Comparison of ENCODE assay signal across 25 cellular contexts in genomic region chr17:6019959-6020358, GRCh38. TPM values are rescaled to one million over a fixed set of nuclear protein-coding genes. Genes with fewer than 3 reads are reported as not detected.
DNase-seq lines count a peak whose midpoint lies in the region; ATAC-seq and TF ChIP-seq lines count a peak whose summit lies in the region.
"Had no signal": no experiment of that assay in that cellular context is flagged by ENCODE, and none has a peak within 500 bp of the region (broad histone marks: within the 10 kb centered on the region; RNA-seq: fewer than 3 reads in every experiment).

No MANE protein-coding gene starts in this region.

- no peaks in the 10 kb centered on the region for H3K9me3 Mint-ChIP-seq in activated T-helper 17 cell treated with anti-CD3 and anti-CD28 coated beads, Interleukin-2, amount 50 U/mL, for 72 hours
- H3K9me3 Mint-ChIP-seq in stimulated activated memory B cell treated with anti-CD40 and anti-IgM and Interleukin-4, amounts not matched to agents 10 μg/mL and 1 μg/mL and 100 μg/mL, for 72 hours, result peaks cover 3% of the 10 kb centered on the region
- H3K9me3 Mint-ChIP-seq: activated B cell treated with CpG ODN at 0.5 μM for 24 hours; activated naive CD8-positive, alpha-beta T cell treated with anti-CD3 and anti-CD28 coated beads, Interleukin-2, amount 10 ng/mL, durations not matched to agents 7 days and 5 days; memory B cell had no signal

- peak; percentile 37 for DNase-seq in stimulated activated CD4-positive, alpha-beta T cell treated with anti-CD3 and anti-CD28 coated beads, Interleukin-15, amount 100 ng/mL, for 24 hours
- DNase-seq in stimulated activated CD4-positive, alpha-beta T cell treated with anti-CD3 and anti-CD28 coated beads, Interleukin-4, amount 100 ng/mL, for 24 hours, result no peak
- DNase-seq in fibroblast of mammary gland (ENCODE audit: low read depth) (peak; percentile 4), activated gamma-delta T cell treated with Interleukin-2 at 50 U/mL for 16 hours (no peak), NCI-H2107 (lab: John Stamatoyannopoulos, UW) (no peak)
- DNase-seq: activated B cell treated with CpG ODN at 0.5 μM for 24 hours; activated naive CD8-positive, alpha-beta T cell treated with anti-CD3 and anti-CD28 coated beads, Interleukin-2, amount 10 ng/mL, durations not matched to agents 7 days and 5 days; colonic mucosa; COR-L47; effector memory CD4-positive, alpha-beta T cell; glutamatergic neuron; HCEC 1CT; left lung; NCI-H1930; NCI-H524 treated with DMSO at 0.1 percent for 48 hours; OCI-M1; ovary; small intestine; T-helper 1 cell had no signal

- no peak overlapping the region for H3K27ac Mint-ChIP-seq in activated T-helper 17 cell treated with anti-CD3 and anti-CD28 coated beads, Interleukin-2, amount 50 U/mL, for 72 hours
- H3K27ac Mint-ChIP-seq in stimulated activated memory B cell treated with anti-CD40 and anti-IgM and Interleukin-4, amounts not matched to agents 10 μg/mL and 1 μg/mL and 100 μg/mL, for 72 hours, result peak overlapping the region; percentile 19
- H3K27ac Mint-ChIP-seq: activated B cell treated with CpG ODN at 0.5 μM for 24 hours; activated naive CD8-positive, alpha-beta T cell treated with anti-CD3 and anti-CD28 coated beads, Interleukin-2, amount 10 ng/mL, durations not matched to agents 7 days and 5 days; memory B cell had no signal

- H3K36me3 Mint-ChIP-seq in activated T-helper 17 cell treated with anti-CD3 and anti-CD28 coated beads, Interleukin-2, amount 50 U/mL, for 72 hours (ENCODE audit: low read depth), result no peaks in the 10 kb centered on the region
- no peaks in the 10 kb centered on the region for H3K36me3 Mint-ChIP-seq in stimulated activated memory B cell treated with anti-CD40 and anti-IgM and Interleukin-4, amounts not matched to agents 10 μg/mL and 1 μg/mL and 100 μg/mL, for 72 hours
- H3K36me3 Mint-ChIP-seq: activated naive CD8-positive, alpha-beta T cell treated with anti-CD3 and anti-CD28 coated beads, Interleukin-2, amount 10 ng/mL, durations not matched to agents 7 days and 5 days; memory B cell had no signal

- peak; percentile 32 for ATAC-seq in activated T-helper 17 cell treated with anti-CD3 and anti-CD28 coated beads, Interleukin-2, amount 50 U/mL, for 72 hours (replicated peaks)
- peak; percentile 60 for ATAC-seq in stimulated activated memory B cell treated with anti-CD40 and anti-IgM and Interleukin-4, amounts not matched to agents 10 μg/mL and 1 μg/mL and 100 μg/mL, for 72 hours
- ATAC-seq in GM18498 (IDR thresholded peaks at IDR 0.05; ENCODE audit: unreplicated experiment), result no peak
- ATAC-seq: left lung had no signal

- TF ChIP-seq CTCF in fibroblast of mammary gland (conservative IDR thresholded peaks at IDR 0.05; ENCODE audit: control insufficient read depth, insufficient read depth, low read depth, low read length), result no peak

- no peak overlapping the region for H3K4me3 ChIP-seq in fibroblast of mammary gland (ENCODE audit: control insufficient read depth, low read depth, low read length)
- H3K4me3 ChIP-seq: BLaER1 treated with 17β-estradiol and CSF1 and Interleukin-3, amounts not matched to agents 10 nM and 100 nM; colonic mucosa; left lung; ovary; SK-N-MC had no signal

- peaks cover 20% of the 10 kb centered on the region for H3K27me3 Mint-ChIP-seq in activated T-helper 17 cell treated with anti-CD3 and anti-CD28 coated beads, Interleukin-2, amount 50 U/mL, for 72 hours
- H3K27me3 Mint-ChIP-seq in stimulated activated memory B cell treated with anti-CD40 and anti-IgM and Interleukin-4, amounts not matched to agents 10 μg/mL and 1 μg/mL and 100 μg/mL, for 72 hours, result peaks cover 10% of the 10 kb centered on the region

- H3K4me1 Mint-ChIP-seq in activated T-helper 17 cell treated with anti-CD3 and anti-CD28 coated beads, Interleukin-2, amount 50 U/mL, for 72 hours, result no peaks in the 10 kb centered on the region
- peaks cover 5% of the 10 kb centered on the region for H3K4me1 Mint-ChIP-seq in stimulated activated memory B cell treated with anti-CD40 and anti-IgM and Interleukin-4, amounts not matched to agents 10 μg/mL and 1 μg/mL and 100 μg/mL, for 72 hours
- H3K4me1 Mint-ChIP-seq: activated B cell treated with CpG ODN at 0.5 μM for 24 hours; activated naive CD8-positive, alpha-beta T cell treated with anti-CD3 and anti-CD28 coated beads, Interleukin-2, amount 10 ng/mL, durations not matched to agents 7 days and 5 days; memory B cell had no signal

- H3K4me3 Mint-ChIP-seq in activated T-helper 17 cell treated with anti-CD3 and anti-CD28 coated beads, Interleukin-2, amount 50 U/mL, for 72 hours, result no peak overlapping the region
- H3K4me3 Mint-ChIP-seq in stimulated activated memory B cell treated with anti-CD40 and anti-IgM and Interleukin-4, amounts not matched to agents 10 μg/mL and 1 μg/mL and 100 μg/mL, for 72 hours, result no peak overlapping the region
- H3K4me3 Mint-ChIP-seq: activated B cell treated with CpG ODN at 0.5 μM for 24 hours; activated naive CD8-positive, alpha-beta T cell treated with anti-CD3 and anti-CD28 coated beads, Interleukin-2, amount 10 ng/mL, durations not matched to agents 7 days and 5 days; memory B cell had no signal

RNA-seq across cellular contexts. Expression of gene WSCD1, which starts 50.2 kb away (rescaled TPM):
- not detected for total RNA-seq in activated T-helper 17 cell treated with anti-CD3 and anti-CD28 coated beads, Interleukin-2, amount 50 U/mL, for 72 hours
- total RNA-seq: activated B cell treated with CpG ODN at 0.5 μM for 24 hours; activated naive CD8-positive, alpha-beta T cell treated with anti-CD3 and anti-CD28 coated beads, Interleukin-2, amount 10 ng/mL, durations not matched to agents 7 days and 5 days had no signal

Comparison
In these comparisons a context has a peak if more than half of its experiments do, and no peak if none do; other contexts are left out.
1. DNase-seq: peak in stimulated activated CD4-positive, alpha-beta T cell treated with anti-CD3 and anti-CD28 coated beads, Interleukin-15, amount 100 ng/mL, for 24 hours (single experiment) and fibroblast of mammary gland (single experiment); none in stimulated activated CD4-positive, alpha-beta T cell treated with anti-CD3 and anti-CD28 coated beads, Interleukin-4, amount 100 ng/mL, for 24 hours (single experiment), activated gamma-delta T cell treated with Interleukin-2 at 50 U/mL for 16 hours (single experiment) and NCI-H2107 (single experiment).